In genomic region chr3:355622-356021, GRCh38 we compare ENCODE assay signal across 12 cellular contexts.
DNase-seq lines count a peak whose midpoint lies in the region; ATAC-seq and TF ChIP-seq lines count a peak whose summit lies in the region.
"Had no signal": no experiment of that assay in that cellular context is flagged by ENCODE, and none has a peak within 500 bp of the region (broad histone marks: within the 10 kb centered on the region; RNA-seq: fewer than 3 reads in every experiment).

No MANE protein-coding gene starts in this region.

- no peak for TF ChIP-seq CTCF in GM20000 (IDR thresholded peaks at IDR 0.05; ENCODE audit: extremely low read depth, missing control alignments)

- DNase-seq in Caki2 (ENCODE audit: low read depth) (peak; percentile 69), HCEC 1CT (peak; percentile 64), NCI-H187 treated with DMSO at 0.1 percent for 48 hours (lab: John Stamatoyannopoulos, UW) (peak; percentile 50), iris pigment epithelial cell (ENCODE audit: low read depth) (peak; percentile 28), GM20000 (ENCODE audit: low spot score) (no peak), DMS 273 (lab: John Stamatoyannopoulos, UW; ENCODE audit: unreplicated experiment) (no peak)
- DNase-seq in effector CD4-positive, alpha-beta T cell, result no peak
- DNase-seq: NCI-H446 treated with DMSO at 0.1 percent for 48 hours; stimulated activated CD4-positive, alpha-beta T cell treated with anti-CD3 and anti-CD28 coated beads, Interleukin-2, amount 100 ng/mL, for 24 hours; stimulated activated naive CD8-positive, alpha-beta T cell treated with anti-CD3 and anti-CD28 coated beads, Interleukin-15, amount 100 ng/mL, for 72 hours had no signal

- no peak for ATAC-seq in GM18520 (IDR thresholded peaks at IDR 0.05; ENCODE audit: unreplicated experiment)
- ATAC-seq: activated CD4-positive, CD25-positive, alpha-beta regulatory T cell treated with anti-CD3 and anti-CD28 coated beads, Interleukin-2, amount 50 U/mL, for 24 hours; stimulated activated naive CD8-positive, alpha-beta T cell treated with anti-CD3 and anti-CD28 coated beads, Interleukin-15, amount 100 ng/mL, for 72 hours had no signal

- in situ Hi-C loops in Caki2 (cut with HindIII; ENCODE audit: low pct_unique_long_range_greater_than_20kb, low sequenced_read_pairs), result no loop called here

Comparison
In these comparisons a context has a peak if more than half of its experiments do, and no peak if none do; other contexts are left out.
1. DNase-seq: peak in Caki2 (single experiment), HCEC 1CT (single experiment), NCI-H187 treated with DMSO at 0.1 percent for 48 hours (single experiment) and iris pigment epithelial cell (single experiment); none in GM20000 (single experiment), DMS 273 (single experiment) and effector CD4-positive, alpha-beta T cell (single experiment).